2 cellular contexts compared by ENCODE assay signal in genomic region chr18:58807766-58808165, GRCh38.
TF ChIP-seq lines count a peak whose summit lies in the region.

No MANE protein-coding gene starts in this region.

TF ChIP-seq in GM23338, 12 proteins besides CTCF, POLR2A, EP300 and RAD21:
- no peak for TF ChIP-seq STAT1 (IDR thresholded peaks at IDR 0.05; ENCODE audit: unreplicated experiment)
- no peak for TF ChIP-seq POLR2AphosphoS5 (IDR thresholded peaks at IDR 0.05; ENCODE audit: low read depth)
- no peak for TF ChIP-seq ZNF331 (CRISPR knock-in tag; IDR thresholded peaks at IDR 0.05; ENCODE audit: low read depth)
- no peak for TF ChIP-seq ZNF462 (CRISPR knock-in tag; IDR thresholded peaks at IDR 0.05)
- TF ChIP-seq ZNF114 (CRISPR knock-in tag; IDR thresholded peaks at IDR 0.05) = no peak
- no peak for TF ChIP-seq NANOG (IDR thresholded peaks at IDR 0.05; ENCODE audit: borderline replicate concordance)
- TF ChIP-seq REST (IDR thresholded peaks at IDR 0.05; ENCODE audit: unreplicated experiment) = no peak
- no peak for TF ChIP-seq JUNB (IDR thresholded peaks at IDR 0.05; ENCODE audit: unreplicated experiment)
- no peak for TF ChIP-seq CREB1 (CRISPR knock-in tag; IDR thresholded peaks at IDR 0.05; ENCODE audit: low read depth)
- no peak for TF ChIP-seq EZH2phosphoT487 (IDR thresholded peaks at IDR 0.05; ENCODE audit: unreplicated experiment)
- TF ChIP-seq EZH2 (IDR thresholded peaks at IDR 0.05; ENCODE audit: low read depth, unreplicated experiment) = no peak
- no peak for TF ChIP-seq ETS1 (IDR thresholded peaks at IDR 0.05)

TF ChIP-seq in H1, 55 proteins besides CTCF, POLR2A, EP300 and RAD21:
- TF ChIP-seq RNF2 (IDR thresholded peaks at IDR 0.05; ENCODE audit: borderline replicate concordance, low read depth, low read length, missing control alignments, poor library complexity, severe bottlenecking) = no peak
- TF ChIP-seq TCF12 (IDR thresholded peaks at IDR 0.05; ENCODE audit: low read depth, low read length) = no peak
- TF ChIP-seq CBX5 (IDR thresholded peaks at IDR 0.05; ENCODE audit: low read depth, low read length) = no peak
- TF ChIP-seq, protein P1, sequence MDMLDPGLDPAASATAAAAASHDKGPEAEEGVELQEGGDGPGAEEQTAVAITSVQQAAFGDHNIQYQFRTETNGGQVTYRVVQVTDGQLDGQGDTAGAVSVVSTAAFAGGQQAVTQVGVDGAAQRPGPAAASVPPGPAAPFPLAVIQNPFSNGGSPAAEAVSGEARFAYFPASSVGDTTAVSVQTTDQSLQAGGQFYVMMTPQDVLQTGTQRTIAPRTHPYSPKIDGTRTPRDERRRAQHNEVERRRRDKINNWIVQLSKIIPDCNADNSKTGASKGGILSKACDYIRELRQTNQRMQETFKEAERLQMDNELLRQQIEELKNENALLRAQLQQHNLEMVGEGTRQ (IDR thresholded peaks at IDR 0.05; ENCODE audit: low read length) = no peak
- no peak for TF ChIP-seq ASH2L (IDR thresholded peaks at IDR 0.05; ENCODE audit: low read length)
- TF ChIP-seq BACH1 (IDR thresholded peaks at IDR 0.05; ENCODE audit: low read length) = no peak
- TF ChIP-seq MAFK (IDR thresholded peaks at IDR 0.05; ENCODE audit: low read depth, low read length) = no peak
- no peak for TF ChIP-seq POU5F1 (IDR thresholded peaks at IDR 0.05; ENCODE audit: low read depth, low read length)
- no peak for TF ChIP-seq BRCA1 (IDR thresholded peaks at IDR 0.05; ENCODE audit: low read depth, low read length)
- no peak for TF ChIP-seq JUND (IDR thresholded peaks at IDR 0.05; ENCODE audit: low read length)
- no peak for TF ChIP-seq HDAC2 (IDR thresholded peaks at IDR 0.05; ENCODE audit: borderline replicate concordance in 1 of 2, low read depth in 2 of 2, low read length in 2 of 2)
- no peak for TF ChIP-seq GABPA (IDR thresholded peaks at IDR 0.05; ENCODE audit: borderline replicate concordance, insufficient read depth, low read length)
- TF ChIP-seq SIX5 (IDR thresholded peaks at IDR 0.05; ENCODE audit: low read depth, low read length) = no peak
- no peak for TF ChIP-seq TEAD4 (IDR thresholded peaks at IDR 0.05; ENCODE audit: low read depth, low read length)
- no peak for TF ChIP-seq TAF7 (optimal IDR thresholded peaks at IDR 0.05; ENCODE audit: borderline replicate concordance, low read depth, low read length)
- no peak for TF ChIP-seq SIN3A (conservative IDR thresholded peaks at IDR 0.05 in 1 of 2, IDR thresholded peaks at IDR 0.05 in 1 of 2; ENCODE audit: low read depth in 1 of 2, low read length in 2 of 2)
- TF ChIP-seq, protein P2, sequence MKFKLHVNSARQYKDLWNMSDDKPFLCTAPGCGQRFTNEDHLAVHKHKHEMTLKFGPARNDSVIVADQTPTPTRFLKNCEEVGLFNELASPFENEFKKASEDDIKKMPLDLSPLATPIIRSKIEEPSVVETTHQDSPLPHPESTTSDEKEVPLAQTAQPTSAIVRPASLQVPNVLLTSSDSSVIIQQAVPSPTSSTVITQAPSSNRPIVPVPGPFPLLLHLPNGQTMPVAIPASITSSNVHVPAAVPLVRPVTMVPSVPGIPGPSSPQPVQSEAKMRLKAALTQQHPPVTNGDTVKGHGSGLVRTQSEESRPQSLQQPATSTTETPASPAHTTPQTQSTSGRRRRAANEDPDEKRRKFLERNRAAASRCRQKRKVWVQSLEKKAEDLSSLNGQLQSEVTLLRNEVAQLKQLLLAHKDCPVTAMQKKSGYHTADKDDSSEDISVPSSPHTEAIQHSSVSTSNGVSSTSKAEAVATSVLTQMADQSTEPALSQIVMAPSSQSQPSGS (IDR thresholded peaks at IDR 0.05; ENCODE audit: low read length) = no peak
- no peak for TF ChIP-seq NRF1 (IDR thresholded peaks at IDR 0.05; ENCODE audit: low read depth, low read length)
- TF ChIP-seq CHD7 (IDR thresholded peaks at IDR 0.05; ENCODE audit: insufficient replicate concordance, low read length) = no peak
